ENCODE assay signal across 25 cellular contexts in genomic region chr20:16352321-16352720, GRCh38.
"Had no signal": no experiment of that assay in that cellular context is flagged by ENCODE, and none has a peak within 500 bp of the region (broad histone marks: within the 10 kb centered on the region; RNA-seq: fewer than 3 reads in every experiment).

No MANE protein-coding gene starts in this region.

- H3K36me3 Mint-ChIP-seq: brain, mesothelial cell of epicardium had no signal

- H3K4me3 ChIP-seq: colonic mucosa, esophagus squamous epithelium, lower lobe of right lung, suprapubic skin, vagina had no signal

- H3K9me3 ChIP-seq: colonic mucosa, esophagus squamous epithelium, lower lobe of right lung, suprapubic skin, vagina had no signal

- H3K27me3 Mint-ChIP-seq: activated CD4-positive, alpha-beta T cell treated with anti-CD3 and anti-CD28 coated beads, Interleukin-2, amount 10 ng/mL, durations not matched to agents 24 days and 14 days; activated CD8-positive, alpha-beta T cell treated with anti-CD3 and anti-CD28 coated beads for 36 hours; activated T-cell treated with anti-CD3 and anti-CD28 coated beads, Interleukin-2, amount 50 U/mL, for 24 hours; stimulated activated naive CD8-positive, alpha-beta T cell treated with anti-CD3 and anti-CD28 coated beads, Interleukin-15, amount 100 ng/mL, for 72 hours had no signal

- H3K4me3 Mint-ChIP-seq: activated CD4-positive, alpha-beta T cell treated with anti-CD3 and anti-CD28 coated beads, Interleukin-2, amount 10 ng/mL, durations not matched to agents 24 days and 14 days; activated CD8-positive, alpha-beta T cell treated with anti-CD3 and anti-CD28 coated beads for 36 hours; activated naive CD4-positive, alpha-beta T cell treated with anti-CD3 and anti-CD28 coated beads for 36 hours; activated T-cell treated with anti-CD3 and anti-CD28 coated beads, Interleukin-2, amount 50 U/mL, for 24 hours; brain; mesothelial cell of epicardium; nephron progenitor cell; stimulated activated naive CD8-positive, alpha-beta T cell treated with anti-CD3 and anti-CD28 coated beads, Interleukin-15, amount 100 ng/mL, for 72 hours had no signal

- H3K27me3 ChIP-seq: colonic mucosa, esophagus squamous epithelium, suprapubic skin, vagina had no signal

- H3K9me3 Mint-ChIP-seq: activated CD4-positive, alpha-beta T cell treated with anti-CD3 and anti-CD28 coated beads, Interleukin-2, amount 10 ng/mL, durations not matched to agents 24 days and 14 days; activated CD8-positive, alpha-beta T cell treated with anti-CD3 and anti-CD28 coated beads for 36 hours; activated naive CD4-positive, alpha-beta T cell treated with anti-CD3 and anti-CD28 coated beads for 36 hours; activated T-cell treated with anti-CD3 and anti-CD28 coated beads, Interleukin-2, amount 50 U/mL, for 24 hours; brain; mesothelial cell of epicardium; nephron progenitor cell; stimulated activated naive CD8-positive, alpha-beta T cell treated with anti-CD3 and anti-CD28 coated beads, Interleukin-15, amount 100 ng/mL, for 72 hours had no signal

- H3K4me1 ChIP-seq: colonic mucosa, esophagus squamous epithelium, lower lobe of right lung, suprapubic skin, vagina had no signal

- H3K36me3 ChIP-seq: colonic mucosa, lower lobe of right lung, vagina had no signal

- H3K4me1 Mint-ChIP-seq: activated CD4-positive, alpha-beta T cell treated with anti-CD3 and anti-CD28 coated beads, Interleukin-2, amount 10 ng/mL, durations not matched to agents 24 days and 14 days; stimulated activated naive CD8-positive, alpha-beta T cell treated with anti-CD3 and anti-CD28 coated beads, Interleukin-15, amount 100 ng/mL, for 72 hours had no signal

- H3K27ac ChIP-seq: colonic mucosa, esophagus squamous epithelium, lower lobe of right lung, suprapubic skin, vagina had no signal

- DNase-seq: activated CD4-positive, alpha-beta T cell treated with anti-CD3 and anti-CD28 coated beads, Interleukin-2, amount 10 ng/mL, durations not matched to agents 24 days and 14 days; activated CD4-positive, CD25-positive, alpha-beta regulatory T cell; activated CD8-positive, alpha-beta T cell treated with anti-CD3 and anti-CD28 coated beads for 36 hours; activated naive CD4-positive, alpha-beta T cell treated with anti-CD3 and anti-CD28 coated beads for 36 hours; activated T-cell treated with anti-CD3 and anti-CD28 coated beads, Interleukin-2, amount 50 U/mL, for 24 hours; caudate nucleus; colonic mucosa; effector CD4-positive, alpha-beta T cell; esophagus squamous epithelium; hippocampal formation; islet precursor cell; lower lobe of right lung; nephron progenitor cell; nucleus accumbens; posterior cingulate gyrus; retina; stimulated activated CD4-positive, alpha-beta T cell treated with anti-CD3 and anti-CD28 coated beads, Interleukin-2, amount 100 ng/mL, for 24 hours; stimulated activated naive CD8-positive, alpha-beta T cell treated with anti-CD3 and anti-CD28 coated beads, Interleukin-15, amount 100 ng/mL, for 72 hours; T-helper 1 cell; T-helper 9 cell; trophoblast cell had no signal

- H3K27ac Mint-ChIP-seq: activated CD8-positive, alpha-beta T cell treated with anti-CD3 and anti-CD28 coated beads for 36 hours; activated naive CD4-positive, alpha-beta T cell treated with anti-CD3 and anti-CD28 coated beads for 36 hours; activated T-cell treated with anti-CD3 and anti-CD28 coated beads, Interleukin-2, amount 50 U/mL, for 24 hours; mesothelial cell of epicardium; nephron progenitor cell; stimulated activated naive CD8-positive, alpha-beta T cell treated with anti-CD3 and anti-CD28 coated beads, Interleukin-15, amount 100 ng/mL, for 72 hours had no signal
